12 cellular contexts compared by ENCODE assay signal in the genomic region with DNA sequence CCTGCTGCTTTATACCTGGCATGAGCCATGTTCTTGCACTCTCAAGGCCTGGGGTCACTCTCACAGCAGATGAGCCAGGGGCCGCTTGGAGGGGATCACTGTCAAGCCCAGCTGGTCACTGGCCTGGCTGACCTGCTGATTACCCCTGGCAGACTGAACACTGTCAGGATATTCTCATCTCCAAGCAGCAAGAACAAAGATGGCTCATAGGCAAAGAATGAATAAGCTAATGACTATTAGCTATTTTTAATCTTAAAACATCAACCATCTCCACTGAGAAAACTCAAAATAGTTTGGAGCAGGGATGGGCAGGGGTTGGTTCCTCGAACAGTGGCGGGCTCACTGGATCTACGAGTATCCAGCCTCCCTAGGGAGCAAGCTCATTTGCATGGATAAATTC.
"Had no signal": no experiment of that assay in that cellular context is flagged by ENCODE, and none has a peak within 500 bp of the region (broad histone marks: within the 10 kb centered on the region; RNA-seq: fewer than 3 reads in every experiment).

No MANE protein-coding gene starts in this region.

- H3K4me1 Mint-ChIP-seq: T-cell had no signal

- H3K4me1 ChIP-seq: foreskin keratinocyte, right lobe of liver, spleen, upper lobe of left lung had no signal

- H3K9me3 ChIP-seq: right lobe of liver, upper lobe of left lung had no signal

- H3K27ac ChIP-seq: dorsolateral prefrontal cortex, foreskin keratinocyte, right lobe of liver, spleen, upper lobe of left lung had no signal

- H3K27me3 ChIP-seq: right lobe of liver had no signal

- H3K4me3 ChIP-seq: dorsolateral prefrontal cortex, right lobe of liver, spleen, upper lobe of left lung had no signal

- H3K36me3 ChIP-seq: right lobe of liver, spleen, upper lobe of left lung had no signal

- H3K9me3 Mint-ChIP-seq: activated naive CD4-positive, alpha-beta T cell treated with anti-CD3 and anti-CD28 coated beads for 36 hours; stimulated activated naive CD8-positive, alpha-beta T cell treated with anti-CD3 and anti-CD28 coated beads, Interleukin-15, Interleukin-2, amounts not matched to agents 100 ng/mL and 50 ng/mL, for 24 hours had no signal

- ATAC-seq: activated CD4-positive, CD25-positive, alpha-beta regulatory T cell treated with anti-CD3 and anti-CD28 coated beads, Interleukin-2, amount 50 U/mL, for 24 hours; foreskin keratinocyte; right lobe of liver; T-cell had no signal

- DNase-seq: activated naive CD4-positive, alpha-beta T cell treated with anti-CD3 and anti-CD28 coated beads for 36 hours; activated T-cell treated with anti-CD3 and anti-CD28 coated beads for 4 hours; dorsolateral prefrontal cortex; foreskin keratinocyte; mesendoderm; right lobe of liver; spleen; T-cell; T-helper 9 cell; upper lobe of left lung had no signal

- H3K27ac Mint-ChIP-seq: activated naive CD4-positive, alpha-beta T cell treated with anti-CD3 and anti-CD28 coated beads for 36 hours; stimulated activated naive CD8-positive, alpha-beta T cell treated with anti-CD3 and anti-CD28 coated beads, Interleukin-15, Interleukin-2, amounts not matched to agents 100 ng/mL and 50 ng/mL, for 24 hours; T-cell had no signal

- H3K4me3 Mint-ChIP-seq: activated naive CD4-positive, alpha-beta T cell treated with anti-CD3 and anti-CD28 coated beads for 36 hours; stimulated activated naive CD8-positive, alpha-beta T cell treated with anti-CD3 and anti-CD28 coated beads, Interleukin-15, Interleukin-2, amounts not matched to agents 100 ng/mL and 50 ng/mL, for 24 hours; T-cell had no signal

- H3K36me3 Mint-ChIP-seq: T-cell had no signal
